ENCODE assay signal across 8 cellular contexts in the genomic region with DNA sequence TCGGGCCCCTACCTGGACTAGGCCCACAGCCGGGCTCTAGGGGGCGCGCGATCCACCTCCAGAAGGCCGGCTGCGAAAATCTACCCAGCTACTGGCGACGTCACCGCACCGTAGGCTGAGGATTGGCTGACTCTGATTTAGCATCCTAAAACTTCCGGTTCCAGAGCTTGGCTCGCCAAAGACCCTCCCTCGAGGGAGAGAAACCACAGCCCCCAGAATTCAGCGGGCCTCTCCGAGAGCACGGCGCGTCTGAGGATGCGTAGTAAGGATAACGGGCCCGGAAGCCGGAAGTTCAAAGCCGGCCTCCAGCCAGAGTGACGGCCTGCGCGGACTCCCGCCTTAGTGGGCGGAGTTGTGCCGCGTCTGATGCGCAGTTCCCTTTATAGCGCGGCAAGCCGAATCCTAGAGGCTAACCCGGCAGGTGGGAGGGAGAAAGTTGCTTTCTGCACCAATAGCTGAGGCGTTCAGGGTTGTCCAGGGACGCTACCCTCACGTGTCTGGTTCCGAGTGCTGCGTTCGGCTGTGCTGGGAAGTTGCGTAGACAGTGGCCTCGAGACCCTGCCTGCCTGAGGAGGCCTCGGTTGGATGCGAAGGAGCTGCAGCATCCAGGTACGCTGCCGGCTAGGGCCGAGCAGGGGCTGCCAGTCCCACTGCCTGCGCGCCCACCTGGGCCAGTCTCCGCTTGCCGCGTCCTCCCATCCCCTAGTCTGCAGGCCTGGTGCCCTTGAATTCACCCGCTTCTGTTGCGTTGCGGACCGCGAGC. TPM values are rescaled to one million over a fixed set of nuclear protein-coding genes. Genes with fewer than 3 reads are reported as not detected.
DNase-seq lines count a peak whose midpoint lies in the region; ATAC-seq and TF ChIP-seq lines count a peak whose summit lies in the region.

TSS of gene COX14 (plus strand) at position 544 of the 763 bp plus-strand sequence. CDS start 7,808 bp downstream, outside the sequence.

- under 1% methylated on average over 59 of the region's 59 CpGs for WGBS in HUES64

- TF ChIP-seq CTCF in OCI-LY1 (IDR thresholded peaks at IDR 0.05; ENCODE audit: low read length) = no peak; the same call in 1 of the 2 replicates
- peak; percentile 87 for TF ChIP-seq CTCF in endothelial cell (IDR thresholded peaks at IDR 0.05; ENCODE audit: unreplicated experiment)

- no peaks in the 10 kb centered on the region for H3F3A ChIP-seq in OCI-LY1 (ENCODE audit: insufficient read depth, low read length)

- H3K36me3 ChIP-seq in HUES64 (ENCODE audit: insufficient read depth, low read length) (0 out of 2 replicates have a peak, but pooled peaks cover 4% of the 10 kb centered on the region), OCI-LY1 (ENCODE audit: insufficient read depth, low read length) (peaks cover 7% of the 10 kb centered on the region; the same call in 1 of the 2 replicates)

- no peaks in the 10 kb centered on the region for H3K9me3 Mint-ChIP-seq in endothelial cell (ENCODE audit: unreplicated experiment)

- H3K4me1 ChIP-seq in HUES64 (ENCODE audit: insufficient read depth, low read length) (peaks cover 19% of the 10 kb centered on the region), OCI-LY1 (ENCODE audit: insufficient read depth, low read length, severe bottlenecking) (peaks cover 26% of the 10 kb centered on the region)

- ATAC-seq in GM21423 (IDR thresholded peaks at IDR 0.05; ENCODE audit: unreplicated experiment) = peak; percentile 81

- H2AFZ ChIP-seq in OCI-LY1 (ENCODE audit: low read length) = no peak within 1 kb of the TSS

- H3K9me2 ChIP-seq in OCI-LY1 (ENCODE audit: low read depth, low read length) = no peaks in the 10 kb centered on the region

- H3K4me2 ChIP-seq in OCI-LY1 (ENCODE audit: low read length) = peak within 1 kb of the TSS; percentile 69

- peak within 1 kb of the TSS; percentile 86 for H3K27ac Mint-ChIP-seq in endothelial cell (ENCODE audit: unreplicated experiment)

- no peaks in the 10 kb centered on the region for H4K20me1 ChIP-seq in OCI-LY1 (ENCODE audit: insufficient read depth, low read length)

- peak within 1 kb of the TSS; percentile 98 for H3K4me3 Mint-ChIP-seq in endothelial cell (ENCODE audit: unreplicated experiment)

- H3K4me3 ChIP-seq in HUES64 (ENCODE audit: low read length) (peak within 1 kb of the TSS; percentile 70), OCI-LY1 (ENCODE audit: low read depth, low read length, poor library complexity, severe bottlenecking) (peak within 1 kb of the TSS; percentile 87)

- H3K27me3 Mint-ChIP-seq in endothelial cell (ENCODE audit: unreplicated experiment) = peaks cover 12% of the 10 kb centered on the region

- DNase-seq in D341Med (ENCODE audit: low spot score) = peak; percentile 95
- peak; percentile 100 for DNase-seq in activated CD8-positive, alpha-beta memory T cell treated with anti-CD3 and anti-CD28 coated beads, Interleukin-2, amount 50 U/mL, for 48 hours
- peak; percentile 99 for DNase-seq in endothelial cell (ENCODE audit: low spot score)
- peak; percentile 100 for DNase-seq in midbrain (lab: John Stamatoyannopoulos, UW)
- DNase-seq in stimulated activated CD8-positive, alpha-beta memory T cell treated with anti-CD3 and anti-CD28 coated beads, Interleukin-2, amount 100 ng/mL, for 48 hours (ENCODE audit: low read depth in 2 of 2) = peak; percentile 97 to 99

- H3K9ac ChIP-seq in HUES64 (ENCODE audit: low read depth, low read length) = peak within 1 kb of the TSS; percentile 72
- peak within 1 kb of the TSS; percentile 79 for H3K9ac ChIP-seq in OCI-LY1 (ENCODE audit: low read length)

- H3K27me3 ChIP-seq in HUES64 (ENCODE audit: insufficient read depth, low read length) (no peaks in the 10 kb centered on the region), OCI-LY1 (ENCODE audit: insufficient read depth, low read length) (no peaks in the 10 kb centered on the region)

- H3K4me1 Mint-ChIP-seq in endothelial cell (ENCODE audit: unreplicated experiment) = peaks cover 17% of the 10 kb centered on the region

- no peaks in the 10 kb centered on the region for H3K9me3 ChIP-seq in HUES64 (ENCODE audit: insufficient read depth, low read depth, low read length)
- H3K9me3 ChIP-seq in OCI-LY1 (ENCODE audit: low read length) = no peaks in the 10 kb centered on the region

- peaks cover 24% of the 10 kb centered on the region for H3K79me2 ChIP-seq in OCI-LY1 (ENCODE audit: insufficient read depth, low read length)

- peaks cover 7% of the 10 kb centered on the region for H3K36me3 Mint-ChIP-seq in endothelial cell (ENCODE audit: low read depth, unreplicated experiment)

- peak within 1 kb of the TSS; percentile 80; the same call in 1 of the 2 replicates for H3K27ac ChIP-seq in HUES64 (ENCODE audit: low read depth, low read length)
- peak within 1 kb of the TSS; percentile 60 for H3K27ac ChIP-seq in OCI-LY1 (ENCODE audit: low read depth, low read length, poor library complexity, severe bottlenecking)

RNA-seq across cellular contexts. Expression of gene COX14, which starts in this region (rescaled TPM):
- 28.8 TPM for polyA plus RNA-seq in HUES64 (2013, experiment 1 of 2)
- 30.6 TPM for polyA plus RNA-seq in HUES64 (2013, experiment 2 of 2)
- total RNA-seq in endothelial cell (ENCODE audit: unreplicated experiment) = 36.4 TPM

Comparison
In these comparisons a context has a peak if more than half of its experiments do, and no peak if none do; other contexts are left out.
1. Peak in every context shown above with its lines: DNase-seq, ATAC-seq, H3K4me3 ChIP-seq and H3K27ac ChIP-seq.